Comparison of ENCODE assay signal across 7 cellular contexts in the genomic region with DNA sequence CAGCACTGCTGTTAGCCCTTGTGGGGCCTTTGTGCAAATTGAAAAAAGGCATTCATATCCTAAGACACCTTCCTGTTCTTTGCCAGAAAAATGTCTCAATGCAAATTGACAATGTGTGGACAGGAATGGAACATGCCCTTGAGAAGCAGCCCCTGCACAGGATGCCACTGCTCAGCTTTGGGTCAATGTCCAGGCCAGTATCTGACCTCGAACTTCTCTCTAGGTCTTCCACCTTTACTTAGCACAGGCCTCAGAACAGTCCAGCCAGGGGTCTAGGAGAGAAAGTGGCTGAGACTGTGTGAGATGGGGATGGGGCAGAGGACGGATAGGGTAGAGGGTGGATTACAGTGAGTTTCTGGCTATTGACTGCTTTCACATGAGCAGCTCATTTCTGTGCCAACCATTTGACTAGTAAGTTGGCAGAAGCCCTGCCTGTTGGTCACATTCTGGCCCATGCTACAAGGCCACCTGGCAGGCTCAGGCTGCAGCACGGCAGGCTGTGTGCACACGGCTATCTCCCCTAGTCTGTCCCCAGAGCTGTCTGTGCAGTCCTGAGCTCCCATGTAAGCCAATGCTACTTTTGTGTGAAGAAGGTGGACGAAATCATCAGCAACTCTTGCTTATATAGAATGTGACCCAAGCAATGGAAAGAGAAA.
DNase-seq lines count a peak whose midpoint lies in the region; ATAC-seq and TF ChIP-seq lines count a peak whose summit lies in the region.
"Not testable (repeated sequence)": the region's sequence is repeated elsewhere in the genome, so short reads cannot be mapped to it uniquely, and the experiment has no call there.

No MANE protein-coding gene starts in this region.

- not testable (repeated sequence) for H4K20me1 ChIP-seq in Karpas-422 (ENCODE audit: insufficient read depth, low read depth, low read length)

- H3K36me3 ChIP-seq in Karpas-422 (ENCODE audit: insufficient read depth, low read length); right lobe of liver; psoas muscle (ENCODE audit: insufficient read depth in 1 of 2, low read depth in 1 of 2); upper lobe of right lung: not testable (repeated sequence)

- not testable (repeated sequence) for H3K79me2 ChIP-seq in Karpas-422 (ENCODE audit: low read length)

- not testable (repeated sequence) for H3K9me2 ChIP-seq in Karpas-422 (replicated peaks; ENCODE audit: insufficient read depth, low read length)

- peaks cover 12% of the 10 kb centered on the region for H3K4me1 ChIP-seq in Karpas-422 (ENCODE audit: low read length)
- not testable (repeated sequence) for H3K4me1 ChIP-seq in right lobe of liver, psoas muscle, upper lobe of right lung

- not testable (repeated sequence) for H3K27me3 ChIP-seq in Karpas-422 (ENCODE audit: low read length); right lobe of liver; psoas muscle (ENCODE audit: insufficient read depth in 3 of 3, low read length in 2 of 3); upper lobe of right lung

- TF ChIP-seq POLR2A in right lobe of liver (IDR thresholded peaks at IDR 0.05): not testable (repeated sequence)

- not testable (repeated sequence) for H3K9me3 ChIP-seq in Karpas-422 (ENCODE audit: low read length); right lobe of liver; psoas muscle; upper lobe of right lung

- H3K4me3 ChIP-seq in Karpas-422 (ENCODE audit: low read length); right lobe of liver; psoas muscle; upper lobe of right lung: not testable (repeated sequence)

- intact Hi-C loops in Right ventricle myocardium superior (cut with DNase I); left ventricle myocardium superior (cut with micrococcal nuclease); right lobe of liver (cut with DNase I); psoas muscle (cut with DNase I); upper lobe of right lung (cut with DNase I): not testable (repeated sequence)

- peak; percentile 36 for DNase-seq in Karpas-422
- peak; percentile 50 for DNase-seq in cerebellar cortex (ENCODE audit: low spot score)
- DNase-seq in Right ventricle myocardium superior, left ventricle myocardium superior, psoas muscle, upper lobe of right lung: not testable (repeated sequence)
- peak in 2 of 3 donors; percentile 46 to 55 for DNase-seq in right lobe of liver

- not testable (repeated sequence) for H3K27ac ChIP-seq in Karpas-422 (ENCODE audit: low read length); right lobe of liver; psoas muscle; upper lobe of right lung

- WGBS in right lobe of liver (ENCODE audit: insufficient coverage, low coverage, low lambda C conversion rate, missing lambda C conversion rate): 26% methylated on average over 4 of the region's 5 CpGs
- WGBS in psoas muscle, 3 donors: 37 to 51% (median 37%) methylated on average over 4 to 5 of the region's 5 CpGs

- peak; percentile 91 for ATAC-seq in Right ventricle myocardium superior (ENCODE audit: poor library complexity)
- ATAC-seq in left ventricle myocardium superior: peak; percentile 95
- ATAC-seq in right lobe of liver: peak; percentile 91 to 96 (median 95)
- ATAC-seq in psoas muscle: peak; percentile 79 to 90 (median 88)
- peak; percentile 43 for ATAC-seq in upper lobe of right lung

- H3K4me2 ChIP-seq in Karpas-422 (ENCODE audit: low read depth, low read length, poor library complexity, severe bottlenecking): not testable (repeated sequence)

- H3K9ac ChIP-seq in Karpas-422 (ENCODE audit: low read length): not testable (repeated sequence)

- TF ChIP-seq CTCF in right lobe of liver (IDR thresholded peaks at IDR 0.05); psoas muscle (IDR thresholded peaks at IDR 0.05); upper lobe of right lung (IDR thresholded peaks at IDR 0.05): not testable (repeated sequence)

- not testable (repeated sequence) for H2AFZ ChIP-seq in Karpas-422 (ENCODE audit: low read length)

Comparison
In these comparisons a context has a peak if more than half of its experiments do, and no peak if none do; other contexts are left out.
1. ATAC-seq: peak in every context shown above with its lines; median percentile 95 in left ventricle myocardium superior; 95 in right lobe of liver; 91 in Right ventricle myocardium superior; 88 in psoas muscle; 43 in upper lobe of right lung.